Comparison of ENCODE assay signal across 9 cellular contexts in genomic region chr20:44692932-44693476, GRCh38. TPM values are rescaled to one million over a fixed set of nuclear protein-coding genes. Genes with fewer than 3 reads are reported as not detected.
DNase-seq lines count a peak whose midpoint lies in the region; ATAC-seq and TF ChIP-seq lines count a peak whose summit lies in the region.
"Had no signal": no experiment of that assay in that cellular context is flagged by ENCODE, and none has a peak within 500 bp of the region (broad histone marks: within the 10 kb centered on the region; RNA-seq: fewer than 3 reads in every experiment).

No MANE protein-coding gene starts in this region.

- POLR2A ChIA-PET in HCT116 (lab: Charles Lee): interaction anchor here (1.0 kb wide), 1 partner anchor 37 kb away, joined by 4 read pairs; no protein-coding TSS in a partner anchor

- H3K4me2 ChIP-seq in HCT116 (ENCODE audit: low read length): peak overlapping the region; percentile 59
- peak overlapping the region; percentile 26 for H3K4me2 ChIP-seq in smooth muscle cell

- H2AFZ ChIP-seq in HCT116 (ENCODE audit: low read depth, low read length, poor library complexity, severe bottlenecking) (no peak overlapping the region), smooth muscle cell (ENCODE audit: low read depth) (no peak overlapping the region)

- ATAC-seq in HCT116 (peak; percentile 92), right cardiac atrium (peak; percentile 85 to 95), HG03439 (IDR thresholded peaks at IDR 0.05; ENCODE audit: unreplicated experiment) (no peak), GM21576 (IDR thresholded peaks at IDR 0.05; ENCODE audit: unreplicated experiment) (no peak)
- ATAC-seq: GM12878 had no signal

- no peak for TF ChIP-seq RAD21 in HCT116 (IDR thresholded peaks at IDR 0.05; ENCODE audit: low read depth)

- H3K9ac ChIP-seq in HCT116 (ENCODE audit: low read length): 0 out of 2 replicates have a peak overlapping the region, but pooled peaks have one; percentile 20
- H3K9ac ChIP-seq in smooth muscle cell (ENCODE audit: low read depth): peak overlapping the region; percentile 36

- H3K4me1 ChIP-seq in HCT116 (ENCODE audit: control insufficient read depth in 1 of 2, insufficient read depth in 2 of 2, low read length in 2 of 2) (peaks cover 18 to 19% of the 10 kb centered on the region in 2 experiments), right cardiac atrium (ENCODE audit: control insufficient read depth, insufficient read depth, low read length) (peaks cover 10% of the 10 kb centered on the region), smooth muscle cell (ENCODE audit: low read depth) (peaks cover 7% of the 10 kb centered on the region)

- no TSS peak for BruUV-seq in HCT116 (replicated peaks; lab: Mats Ljungman, UMichigan)

- TF ChIP-seq CTCF in HCT116 (IDR thresholded peaks at IDR 0.05 in 2 of 3, conservative IDR thresholded peaks at IDR 0.05 in 1 of 3; ENCODE audit: borderline replicate concordance in 1 of 3, insufficient read depth in 1 of 3, low read depth in 2 of 3, low read length in 2 of 3): no peak
- TF ChIP-seq CTCF in astrocyte of the spinal cord (IDR thresholded peaks at IDR 0.05; ENCODE audit: low read depth, low read length): no peak
- TF ChIP-seq CTCF in smooth muscle cell (IDR thresholded peaks at IDR 0.05; ENCODE audit: borderline replicate concordance, insufficient read depth, poor library complexity, severe bottlenecking): no peak

- no peak for TF ChIP-seq POLR2A in HCT116 (IDR thresholded peaks at IDR 0.05; ENCODE audit: borderline replicate concordance, extremely low read depth, insufficient read depth, insufficient read length)

- peaks cover 26% of the 10 kb centered on the region for H3F3A ChIP-seq in smooth muscle cell (ENCODE audit: low read depth)

- H3K79me2 ChIP-seq in HCT116 (ENCODE audit: insufficient read depth, low read length) (no peaks in the 10 kb centered on the region), smooth muscle cell (ENCODE audit: low read depth) (no peaks in the 10 kb centered on the region)

- DNase-seq in HCT116 (ENCODE audit: low read depth, low spot score): peak; percentile 71
- peak; percentile 95 for DNase-seq in astrocyte of the spinal cord (ENCODE audit: low read depth, low spot score)
- DNase-seq in right cardiac atrium: peak; percentile 90 to 93 (median 91)
- no peak for DNase-seq in smooth muscle cell (lab: John Stamatoyannopoulos, UW; ENCODE audit: unreplicated experiment)
- no peak for DNase-seq in activated T-cell treated with anti-CD3 and anti-CD28 coated beads, Interleukin-2, amount 50 U/mL, for 48 hours
- DNase-seq in NCI-H526 (lab: John Stamatoyannopoulos, UW): no peak

- H3K9me3 ChIP-seq in HCT116 (ENCODE audit: control insufficient read depth in 1 of 2, insufficient read depth in 1 of 2, low read depth in 1 of 2, low read length in 2 of 2) (peaks cover 0 to 5% of the 10 kb centered on the region in 2 experiments; a peak in 1 of 4 replicates), right cardiac atrium (ENCODE audit: control insufficient read depth, low read length) (no peaks in the 10 kb centered on the region), smooth muscle cell (replicated peaks; ENCODE audit: low read depth) (no peaks in the 10 kb centered on the region)

- H4K20me1 ChIP-seq in HCT116 (ENCODE audit: insufficient read depth): no peaks in the 10 kb centered on the region
- H4K20me1 ChIP-seq in smooth muscle cell (ENCODE audit: low read depth): no peaks in the 10 kb centered on the region

- in situ Hi-C loops in astrocyte of the spinal cord (cut with HindIII; ENCODE audit: low sequenced_read_pairs): no loop called here

- RAD21 ChIA-PET in HCT116 (lab: Charles Lee; ENCODE audit: low non-redundant PET in 1 of 2, low total read pairs in 2 of 2, uncharacterized antibody in 2 of 2, unreplicated experiment in 2 of 2): interaction anchor here in 1 of 2 experiments (1.3 kb wide), 1 partner anchor 40 kb away, joined by 3 read pairs; no protein-coding TSS in a partner anchor

- no peaks in the 10 kb centered on the region for H3K9me2 ChIP-seq in HCT116 (ENCODE audit: insufficient read depth)

- intact Hi-C loops in HCT116 (cut with micrococcal nuclease): no loop called here
- intact Hi-C loops in right cardiac atrium (cut with DNase I): no loop called here

- H3K27ac ChIP-seq in HCT116 (ENCODE audit: low read depth, low read length) (no peak overlapping the region), right cardiac atrium (ENCODE audit: low read length) (peak overlapping the region; percentile 95), smooth muscle cell (ENCODE audit: low read depth) (peak overlapping the region; percentile 83)

- H3K36me3 ChIP-seq in HCT116 (ENCODE audit: control insufficient read depth in 1 of 2, insufficient read depth in 2 of 2, low read length in 2 of 2) (no peaks in the 10 kb centered on the region), smooth muscle cell (ENCODE audit: low read depth) (no peaks in the 10 kb centered on the region)

- WGBS in right cardiac atrium: 17% methylated on average over 7 of the region's 7 CpGs
- WGBS in smooth muscle cell (ENCODE audit: low lambda C conversion rate): 13% methylated on average over 7 of the region's 7 CpGs

- H3K4me3 ChIP-seq in HCT116 (replicated peaks in 1 of 2; ENCODE audit: low read depth in 1 of 2, low read length in 2 of 2): peak overlapping the region in 1 of 2 experiments; percentile 15; a peak in 1 of 4 replicates
- no peak overlapping the region for H3K4me3 ChIP-seq in astrocyte of the spinal cord (ENCODE audit: low read depth, low read length)
- H3K4me3 ChIP-seq in right cardiac atrium (ENCODE audit: low read length): no peak overlapping the region
- no peak overlapping the region for H3K4me3 ChIP-seq in smooth muscle cell
- H3K4me3 ChIP-seq: GM12878 had no signal

- CTCF ChIA-PET in HCT116 (lab: Charles Lee): interaction anchor here (0.7 kb wide), 1 partner anchor 40 kb away, joined by 3 read pairs; no protein-coding TSS in a partner anchor

- H3K27me3 ChIP-seq in HCT116 (ENCODE audit: insufficient read depth, low read length) (0 out of 2 replicates have a peak, but pooled peaks cover 4% of the 10 kb centered on the region), right cardiac atrium (ENCODE audit: control insufficient read depth, insufficient read depth) (no peaks in the 10 kb centered on the region), smooth muscle cell (ENCODE audit: low read depth) (no peaks in the 10 kb centered on the region)

TF ChIP-seq in HCT116, 20 proteins besides CTCF, POLR2A, EP300 and RAD21 (continues in another document):
- peak; percentile 97 for TF ChIP-seq FOSL1 (IDR thresholded peaks at IDR 0.05; ENCODE audit: low read depth)
- no peak for TF ChIP-seq YY1 (IDR thresholded peaks at IDR 0.05; ENCODE audit: extremely low read depth, insufficient replicate concordance, low read depth, low read length)
- peak; percentile 64 for TF ChIP-seq POLR2AphosphoS5 (IDR thresholded peaks at IDR 0.05; ENCODE audit: low read depth, low read length)
- peak; percentile 54 for TF ChIP-seq ZBTB33 (IDR thresholded peaks at IDR 0.05; ENCODE audit: extremely low read depth, insufficient replicate concordance, low read length)
- peak; percentile 82 for TF ChIP-seq MAX (IDR thresholded peaks at IDR 0.05)
- TF ChIP-seq ZFX (IDR thresholded peaks at IDR 0.05): no peak
- no peak for TF ChIP-seq EGR1 (IDR thresholded peaks at IDR 0.05; ENCODE audit: low read depth)
- TF ChIP-seq, protein P1, sequence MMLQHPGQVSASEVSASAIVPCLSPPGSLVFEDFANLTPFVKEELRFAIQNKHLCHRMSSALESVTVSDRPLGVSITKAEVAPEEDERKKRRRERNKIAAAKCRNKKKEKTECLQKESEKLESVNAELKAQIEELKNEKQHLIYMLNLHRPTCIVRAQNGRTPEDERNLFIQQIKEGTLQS (IDR thresholded peaks at IDR 0.05): no peak
- no peak; the same call in 1 of the 2 replicates for TF ChIP-seq CBX3 (IDR thresholded peaks at IDR 0.05; ENCODE audit: low read depth)
- TF ChIP-seq JUND (IDR thresholded peaks at IDR 0.05): peak; percentile 95
- TF ChIP-seq EZH2phosphoT487 (IDR thresholded peaks at IDR 0.05; ENCODE audit: borderline replicate concordance): no peak

RNA-seq across cellular contexts. Expression of gene CCN5, which starts 22.2 kb away (rescaled TPM):
- 0.20 TPM for total RNA-seq in HCT116 (2021; ENCODE audit: unreplicated experiment)
- 0.15 and 0.21 TPM in 2 replicates for polyA plus RNA-seq in HCT116 (2012)
- total RNA-seq in right cardiac atrium: 100 to 1,000 TPM in 1 of 4 donors, 10 to 100 TPM in 3; 85.2 to 292 (median 98.2) TPM
- 102 TPM for polyA plus RNA-seq in right cardiac atrium
- total RNA-seq in smooth muscle cell: not detected in 2 replicates
- polyA plus RNA-seq in smooth muscle cell: not detected in 2 replicates

RNA-seq across cellular contexts. Expression of gene ADA, which starts 41.5 kb away (rescaled TPM):
- 25.9 TPM for total RNA-seq in HCT116 (2021; ENCODE audit: unreplicated experiment)
- polyA plus RNA-seq in HCT116 (2012): 33.7 and 36.3 TPM in 2 replicates
- 10 to 100 TPM; 11.6 to 22.8 (median 12.4) TPM for total RNA-seq in right cardiac atrium
- 12.4 TPM for polyA plus RNA-seq in right cardiac atrium
- 25.1 and 28.4 TPM in 2 replicates for total RNA-seq in smooth muscle cell
- 32.5 and 35.2 TPM in 2 replicates for polyA plus RNA-seq in smooth muscle cell

RNA-seq across cellular contexts. Expression of gene KCNK15, which starts 52.7 kb away (rescaled TPM):
- total RNA-seq in HCT116 (2021; ENCODE audit: unreplicated experiment) (not detected), right cardiac atrium (1 to 10 TPM in 3 of 4 donors, under 1 TPM in 1; 0.65 to 1.3 (median 1.1) TPM), smooth muscle cell (0.54 TPM in 1 of 2 replicates, not detected in the other)
- polyA plus RNA-seq in HCT116 (2012): not detected in 2 replicates
- polyA plus RNA-seq in right cardiac atrium (0.70 TPM), smooth muscle cell (0.06 and 0.24 TPM in 2 replicates)
- total RNA-seq: GM12878 had no signal
- polyA plus RNA-seq: GM12878 had no signal

Comparison
In these comparisons a context has a peak if more than half of its experiments do, and no peak if none do; other contexts are left out.
1. ATAC-seq: peak in HCT116 (single experiment) and right cardiac atrium (2 of 2); none in HG03439 (single experiment) and GM21576 (single experiment).
2. DNase-seq: peak in HCT116 (single experiment), astrocyte of the spinal cord (single experiment) and right cardiac atrium (3 of 3); none in smooth muscle cell (single experiment), activated T-cell treated with anti-CD3 and anti-CD28 coated beads, Interleukin-2, amount 50 U/mL, for 48 hours (0 of 2) and NCI-H526 (0 of 2).
3. RNA of gene CCN5, which starts 22.2 kb away (total RNA-seq): 85.2 to 292 TPM in right cardiac atrium; 0.20 TPM in HCT116 (single experiment) and not detected in smooth muscle cell; every median in the first group is over 10 times any median in the second.